ENCODE assay signal across 2 cellular contexts in the genomic region with DNA sequence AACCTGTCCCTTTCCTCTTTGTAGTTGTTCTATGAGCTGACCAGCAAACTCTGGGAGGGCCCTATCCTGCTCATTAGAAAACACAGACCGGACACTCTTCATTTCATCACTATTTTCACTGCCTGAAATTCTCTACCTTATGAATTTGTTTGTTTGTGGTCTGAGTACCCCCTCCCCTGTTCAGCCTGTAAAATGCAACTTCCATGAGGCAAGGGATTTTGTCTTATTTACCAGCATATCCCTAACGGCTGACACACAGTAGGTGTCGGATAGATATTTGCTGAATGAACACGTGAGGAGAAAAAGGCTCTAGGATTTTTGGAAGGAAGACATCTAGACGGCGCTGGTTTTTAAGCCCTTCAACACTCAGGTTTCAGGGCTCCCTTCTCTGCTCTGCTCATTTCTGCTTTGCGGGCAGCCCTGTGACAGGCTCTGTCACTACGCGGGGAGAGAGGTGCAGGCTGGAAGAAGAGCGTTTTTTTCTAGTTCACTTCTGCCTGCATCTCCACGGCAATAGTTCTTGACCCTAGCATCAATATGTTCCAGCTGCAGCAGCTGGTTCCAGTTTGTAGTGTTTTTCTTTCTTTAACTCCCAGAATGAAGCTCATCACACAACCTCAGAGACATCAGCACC.
TF ChIP-seq lines count a peak whose summit lies in the region.

No MANE protein-coding gene starts in this region.

TF ChIP-seq in SK-N-SH, 30 proteins besides CTCF, POLR2A, EP300 and RAD21 (continued from another document):
- TF ChIP-seq, protein P1, sequence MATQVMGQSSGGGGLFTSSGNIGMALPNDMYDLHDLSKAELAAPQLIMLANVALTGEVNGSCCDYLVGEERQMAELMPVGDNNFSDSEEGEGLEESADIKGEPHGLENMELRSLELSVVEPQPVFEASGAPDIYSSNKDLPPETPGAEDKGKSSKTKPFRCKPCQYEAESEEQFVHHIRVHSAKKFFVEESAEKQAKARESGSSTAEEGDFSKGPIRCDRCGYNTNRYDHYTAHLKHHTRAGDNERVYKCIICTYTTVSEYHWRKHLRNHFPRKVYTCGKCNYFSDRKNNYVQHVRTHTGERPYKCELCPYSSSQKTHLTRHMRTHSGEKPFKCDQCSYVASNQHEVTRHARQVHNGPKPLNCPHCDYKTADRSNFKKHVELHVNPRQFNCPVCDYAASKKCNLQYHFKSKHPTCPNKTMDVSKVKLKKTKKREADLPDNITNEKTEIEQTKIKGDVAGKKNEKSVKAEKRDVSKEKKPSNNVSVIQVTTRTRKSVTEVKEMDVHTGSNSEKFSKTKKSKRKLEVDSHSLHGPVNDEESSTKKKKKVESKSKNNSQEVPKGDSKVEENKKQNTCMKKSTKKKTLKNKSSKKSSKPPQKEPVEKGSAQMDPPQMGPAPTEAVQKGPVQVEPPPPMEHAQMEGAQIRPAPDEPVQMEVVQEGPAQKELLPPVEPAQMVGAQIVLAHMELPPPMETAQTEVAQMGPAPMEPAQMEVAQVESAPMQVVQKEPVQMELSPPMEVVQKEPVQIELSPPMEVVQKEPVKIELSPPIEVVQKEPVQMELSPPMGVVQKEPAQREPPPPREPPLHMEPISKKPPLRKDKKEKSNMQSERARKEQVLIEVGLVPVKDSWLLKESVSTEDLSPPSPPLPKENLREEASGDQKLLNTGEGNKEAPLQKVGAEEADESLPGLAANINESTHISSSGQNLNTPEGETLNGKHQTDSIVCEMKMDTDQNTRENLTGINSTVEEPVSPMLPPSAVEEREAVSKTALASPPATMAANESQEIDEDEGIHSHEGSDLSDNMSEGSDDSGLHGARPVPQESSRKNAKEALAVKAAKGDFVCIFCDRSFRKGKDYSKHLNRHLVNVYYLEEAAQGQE (IDR thresholded peaks at IDR 0.05; ENCODE audit: low read depth, low read length) = no peak
- no peak for TF ChIP-seq NRF1 (IDR thresholded peaks at IDR 0.05; ENCODE audit: low read depth, low read length)
- TF ChIP-seq RXRA (IDR thresholded peaks at IDR 0.05; ENCODE audit: borderline replicate concordance, low read depth) = no peak
- no peak for TF ChIP-seq POLR2AphosphoS5 (IDR thresholded peaks at IDR 0.05; ENCODE audit: low read depth, low read length)
- TF ChIP-seq JUND (IDR thresholded peaks at IDR 0.05) = no peak
- TF ChIP-seq SMC3 (IDR thresholded peaks at IDR 0.05; ENCODE audit: low read depth, low read length) = no peak; the same call in 1 of the 2 replicates
- TF ChIP-seq YY1 (IDR thresholded peaks at IDR 0.05; ENCODE audit: low read depth) = no peak
- no peak for TF ChIP-seq GABPA (IDR thresholded peaks at IDR 0.05; ENCODE audit: low read depth)

TF ChIP-seq in SK-N-SH treated with all-trans-retinoic acid at 6 μM for 48 hours, 23 proteins besides CTCF, POLR2A, EP300 and RAD21 (continued from another document):
- TF ChIP-seq, protein P2, sequence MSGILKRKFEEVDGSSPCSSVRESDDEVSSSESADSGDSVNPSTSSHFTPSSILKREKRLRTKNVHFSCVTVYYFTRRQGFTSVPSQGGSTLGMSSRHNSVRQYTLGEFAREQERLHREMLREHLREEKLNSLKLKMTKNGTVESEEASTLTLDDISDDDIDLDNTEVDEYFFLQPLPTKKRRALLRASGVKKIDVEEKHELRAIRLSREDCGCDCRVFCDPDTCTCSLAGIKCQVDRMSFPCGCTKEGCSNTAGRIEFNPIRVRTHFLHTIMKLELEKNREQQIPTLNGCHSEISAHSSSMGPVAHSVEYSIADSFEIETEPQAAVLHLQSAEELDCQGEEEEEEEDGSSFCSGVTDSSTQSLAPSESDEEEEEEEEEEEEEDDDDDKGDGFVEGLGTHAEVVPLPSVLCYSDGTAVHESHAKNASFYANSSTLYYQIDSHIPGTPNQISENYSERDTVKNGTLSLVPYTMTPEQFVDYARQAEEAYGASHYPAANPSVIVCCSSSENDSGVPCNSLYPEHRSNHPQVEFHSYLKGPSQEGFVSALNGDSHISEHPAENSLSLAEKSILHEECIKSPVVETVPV (CRISPR knock-in tag; IDR thresholded peaks at IDR 0.05) = no peak
- TF ChIP-seq PPARA (CRISPR knock-in tag; IDR thresholded peaks at IDR 0.05; ENCODE audit: borderline replicate concordance) (no peak), TOX (CRISPR knock-in tag; IDR thresholded peaks at IDR 0.05; ENCODE audit: borderline replicate concordance) (no peak)
TF ChIP-seq in SK-N-SH treated with all-trans-retinoic acid at 6 μM for 48 hours: peak in this region for 0.
